1 cellular context compared by ENCODE assay signal in genomic region chr5:180126716-180127681, GRCh38.
TF ChIP-seq lines count a peak whose summit lies in the region.

No MANE protein-coding gene starts in this region.

TF ChIP-seq in HEK293, 187 proteins besides CTCF, POLR2A, EP300 and RAD21 (continued from another document and continues in another):
- TF ChIP-seq PRDM1 (tag by site-specific recombination; IDR thresholded peaks at IDR 0.05), result no peak
- TF ChIP-seq, protein P1, sequence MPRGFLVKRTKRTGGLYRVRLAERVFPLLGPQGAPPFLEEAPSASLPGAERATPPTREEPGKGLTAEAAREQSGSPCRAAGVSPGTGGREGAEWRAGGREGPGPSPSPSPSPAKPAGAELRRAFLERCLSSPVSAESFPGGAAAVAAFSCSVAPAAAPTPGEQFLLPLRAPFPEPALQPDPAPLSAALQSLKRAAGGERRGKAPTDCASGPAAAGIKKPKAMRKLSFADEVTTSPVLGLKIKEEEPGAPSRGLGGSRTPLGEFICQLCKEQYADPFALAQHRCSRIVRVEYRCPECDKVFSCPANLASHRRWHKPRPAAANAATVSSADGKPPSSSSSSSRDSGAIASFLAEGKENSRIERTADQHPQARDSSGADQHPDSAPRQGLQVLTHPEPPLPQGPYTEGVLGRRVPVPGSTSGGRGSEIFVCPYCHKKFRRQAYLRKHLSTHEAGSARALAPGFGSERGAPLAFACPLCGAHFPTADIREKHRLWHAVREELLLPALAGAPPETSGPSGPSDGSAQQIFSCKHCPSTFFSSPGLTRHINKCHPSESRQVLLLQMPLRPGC (tag by site-specific recombination; IDR thresholded peaks at IDR 0.05), result no peak
- TF ChIP-seq, protein P2, sequence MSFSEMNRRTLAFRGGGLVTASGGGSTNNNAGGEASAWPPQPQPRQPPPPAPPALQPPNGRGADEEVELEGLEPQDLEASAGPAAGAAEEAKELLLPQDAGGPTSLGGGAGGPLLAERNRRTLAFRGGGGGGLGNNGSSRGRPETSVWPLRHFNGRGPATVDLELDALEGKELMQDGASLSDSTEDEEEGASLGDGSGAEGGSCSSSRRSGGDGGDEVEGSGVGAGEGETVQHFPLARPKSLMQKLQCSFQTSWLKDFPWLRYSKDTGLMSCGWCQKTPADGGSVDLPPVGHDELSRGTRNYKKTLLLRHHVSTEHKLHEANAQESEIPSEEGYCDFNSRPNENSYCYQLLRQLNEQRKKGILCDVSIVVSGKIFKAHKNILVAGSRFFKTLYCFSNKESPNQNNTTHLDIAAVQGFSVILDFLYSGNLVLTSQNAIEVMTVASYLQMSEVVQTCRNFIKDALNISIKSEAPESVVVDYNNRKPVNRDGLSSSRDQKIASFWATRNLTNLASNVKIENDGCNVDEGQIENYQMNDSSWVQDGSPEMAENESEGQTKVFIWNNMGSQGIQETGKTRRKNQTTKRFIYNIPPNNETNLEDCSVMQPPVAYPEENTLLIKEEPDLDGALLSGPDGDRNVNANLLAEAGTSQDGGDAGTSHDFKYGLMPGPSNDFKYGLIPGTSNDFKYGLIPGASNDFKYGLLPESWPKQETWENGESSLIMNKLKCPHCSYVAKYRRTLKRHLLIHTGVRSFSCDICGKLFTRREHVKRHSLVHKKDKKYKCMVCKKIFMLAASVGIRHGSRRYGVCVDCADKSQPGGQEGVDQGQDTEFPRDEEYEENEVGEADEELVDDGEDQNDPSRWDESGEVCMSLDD (tag by site-specific recombination; IDR thresholded peaks at IDR 0.05), result 0 out of 2 replicates have a peak, but pooled peaks have one; percentile 23
- TF ChIP-seq ZNF664 (tag by site-specific recombination; IDR thresholded peaks at IDR 0.05), result no peak
- no peak for TF ChIP-seq ZNF549 (tag by site-specific recombination; IDR thresholded peaks at IDR 0.05)
- TF ChIP-seq ZXDB (tag by site-specific recombination; IDR thresholded peaks at IDR 0.05), result no peak
- TF ChIP-seq, protein P3, sequence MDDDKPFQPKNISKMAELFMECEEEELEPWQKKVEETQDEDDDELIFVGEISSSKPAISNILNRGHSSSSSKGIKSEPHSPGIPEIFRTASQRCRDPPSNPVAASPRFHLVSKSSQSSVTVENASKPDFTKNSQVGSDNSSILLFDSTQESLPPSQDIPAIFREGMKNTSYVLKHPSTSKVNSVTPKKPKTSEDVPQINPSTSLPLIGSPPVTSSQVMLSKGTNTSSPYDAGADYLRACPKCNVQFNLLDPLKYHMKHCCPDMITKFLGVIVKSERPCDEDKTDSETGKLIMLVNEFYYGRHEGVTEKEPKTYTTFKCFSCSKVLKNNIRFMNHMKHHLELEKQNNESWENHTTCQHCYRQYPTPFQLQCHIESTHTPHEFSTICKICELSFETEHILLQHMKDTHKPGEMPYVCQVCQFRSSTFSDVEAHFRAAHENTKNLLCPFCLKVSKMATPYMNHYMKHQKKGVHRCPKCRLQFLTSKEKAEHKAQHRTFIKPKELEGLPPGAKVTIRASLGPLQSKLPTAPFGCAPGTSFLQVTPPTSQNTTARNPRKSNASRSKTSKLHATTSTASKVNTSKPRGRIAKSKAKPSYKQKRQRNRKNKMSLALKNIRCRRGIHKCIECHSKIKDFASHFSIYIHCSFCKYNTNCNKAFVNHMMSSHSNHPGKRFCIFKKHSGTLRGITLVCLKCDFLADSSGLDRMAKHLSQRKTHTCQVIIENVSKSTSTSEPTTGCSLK (tag by site-specific recombination; IDR thresholded peaks at IDR 0.05), result no peak
- TF ChIP-seq ZNF548 (tag by site-specific recombination; IDR thresholded peaks at IDR 0.05), result no peak
- TF ChIP-seq, protein P4, sequence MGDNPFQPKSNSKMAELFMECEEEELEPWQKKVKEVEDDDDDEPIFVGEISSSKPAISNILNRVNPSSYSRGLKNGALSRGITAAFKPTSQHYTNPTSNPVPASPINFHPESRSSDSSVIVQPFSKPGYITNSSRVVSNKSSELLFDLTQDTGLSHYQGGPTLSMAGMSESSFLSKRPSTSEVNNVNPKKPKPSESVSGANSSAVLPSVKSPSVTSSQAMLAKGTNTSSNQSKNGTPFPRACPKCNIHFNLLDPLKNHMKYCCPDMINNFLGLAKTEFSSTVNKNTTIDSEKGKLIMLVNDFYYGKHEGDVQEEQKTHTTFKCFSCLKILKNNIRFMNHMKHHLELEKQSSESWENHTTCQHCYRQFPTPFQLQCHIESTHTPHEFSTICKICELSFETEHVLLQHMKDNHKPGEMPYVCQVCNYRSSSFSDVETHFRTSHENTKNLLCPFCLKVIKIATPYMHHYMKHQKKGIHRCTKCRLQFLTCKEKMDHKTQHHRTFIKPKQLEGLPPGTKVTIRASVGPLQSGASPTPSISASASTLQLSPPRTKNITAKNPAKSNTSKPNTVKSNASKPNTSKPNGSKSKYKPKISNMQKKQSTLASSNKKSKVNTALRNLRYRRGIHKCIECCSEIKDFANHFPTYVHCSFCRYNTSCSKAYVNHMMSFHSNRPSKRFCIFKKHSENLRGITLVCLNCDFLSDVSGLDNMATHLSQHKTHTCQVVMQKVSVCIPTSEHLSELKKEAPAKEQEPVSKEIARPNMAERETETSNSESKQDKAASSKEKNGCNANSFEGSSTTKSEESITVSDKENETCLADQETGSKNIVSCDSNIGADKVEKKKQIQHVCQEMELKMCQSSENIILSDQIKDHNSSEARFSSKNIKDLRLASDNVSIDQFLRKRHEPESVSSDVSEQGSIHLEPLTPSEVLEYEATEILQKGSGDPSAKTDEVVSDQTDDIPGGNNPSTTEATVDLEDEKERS (tag by site-specific recombination; IDR thresholded peaks at IDR 0.05), result no peak
- no peak for TF ChIP-seq ZBTB21 (tag by site-specific recombination; IDR thresholded peaks at IDR 0.05)
- peak; percentile 95 for TF ChIP-seq GLIS2 (tag by site-specific recombination; IDR thresholded peaks at IDR 0.05)
- no peak for TF ChIP-seq ZNF530 (tag by site-specific recombination; IDR thresholded peaks at IDR 0.05; ENCODE audit: low read depth)
- no peak for TF ChIP-seq ZSCAN30 (tag by site-specific recombination; IDR thresholded peaks at IDR 0.05)
- no peak for TF ChIP-seq ZNF670 (tag by site-specific recombination; IDR thresholded peaks at IDR 0.05; ENCODE audit: low read depth)
- TF ChIP-seq, protein P5, sequence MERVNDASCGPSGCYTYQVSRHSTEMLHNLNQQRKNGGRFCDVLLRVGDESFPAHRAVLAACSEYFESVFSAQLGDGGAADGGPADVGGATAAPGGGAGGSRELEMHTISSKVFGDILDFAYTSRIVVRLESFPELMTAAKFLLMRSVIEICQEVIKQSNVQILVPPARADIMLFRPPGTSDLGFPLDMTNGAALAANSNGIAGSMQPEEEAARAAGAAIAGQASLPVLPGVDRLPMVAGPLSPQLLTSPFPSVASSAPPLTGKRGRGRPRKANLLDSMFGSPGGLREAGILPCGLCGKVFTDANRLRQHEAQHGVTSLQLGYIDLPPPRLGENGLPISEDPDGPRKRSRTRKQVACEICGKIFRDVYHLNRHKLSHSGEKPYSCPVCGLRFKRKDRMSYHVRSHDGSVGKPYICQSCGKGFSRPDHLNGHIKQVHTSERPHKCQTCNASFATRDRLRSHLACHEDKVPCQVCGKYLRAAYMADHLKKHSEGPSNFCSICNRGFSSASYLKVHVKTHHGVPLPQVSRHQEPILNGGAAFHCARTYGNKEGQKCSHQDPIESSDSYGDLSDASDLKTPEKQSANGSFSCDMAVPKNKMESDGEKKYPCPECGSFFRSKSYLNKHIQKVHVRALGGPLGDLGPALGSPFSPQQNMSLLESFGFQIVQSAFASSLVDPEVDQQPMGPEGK (tag by site-specific recombination; IDR thresholded peaks at IDR 0.05), result peak; percentile 69; the same call in 1 of the 2 replicates
- no peak for TF ChIP-seq ZNF837 (tag by site-specific recombination; IDR thresholded peaks at IDR 0.05)
- TF ChIP-seq ZNF677 (tag by site-specific recombination; IDR thresholded peaks at IDR 0.05), result no peak
- peak; percentile 70 for TF ChIP-seq ZFHX2 (tag by site-specific recombination; conservative IDR thresholded peaks at IDR 0.05)
- TF ChIP-seq ZNF146 (tag by site-specific recombination; IDR thresholded peaks at IDR 0.05), result no peak
- no peak for TF ChIP-seq ZNF16 (tag by site-specific recombination; IDR thresholded peaks at IDR 0.05; ENCODE audit: low read depth)
- no peak for TF ChIP-seq ZSCAN16 (tag by site-specific recombination; IDR thresholded peaks at IDR 0.05)
- TF ChIP-seq, protein P6, sequence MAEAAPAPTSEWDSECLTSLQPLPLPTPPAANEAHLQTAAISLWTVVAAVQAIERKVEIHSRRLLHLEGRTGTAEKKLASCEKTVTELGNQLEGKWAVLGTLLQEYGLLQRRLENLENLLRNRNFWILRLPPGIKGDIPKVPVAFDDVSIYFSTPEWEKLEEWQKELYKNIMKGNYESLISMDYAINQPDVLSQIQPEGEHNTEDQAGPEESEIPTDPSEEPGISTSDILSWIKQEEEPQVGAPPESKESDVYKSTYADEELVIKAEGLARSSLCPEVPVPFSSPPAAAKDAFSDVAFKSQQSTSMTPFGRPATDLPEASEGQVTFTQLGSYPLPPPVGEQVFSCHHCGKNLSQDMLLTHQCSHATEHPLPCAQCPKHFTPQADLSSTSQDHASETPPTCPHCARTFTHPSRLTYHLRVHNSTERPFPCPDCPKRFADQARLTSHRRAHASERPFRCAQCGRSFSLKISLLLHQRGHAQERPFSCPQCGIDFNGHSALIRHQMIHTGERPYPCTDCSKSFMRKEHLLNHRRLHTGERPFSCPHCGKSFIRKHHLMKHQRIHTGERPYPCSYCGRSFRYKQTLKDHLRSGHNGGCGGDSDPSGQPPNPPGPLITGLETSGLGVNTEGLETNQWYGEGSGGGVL (tag by site-specific recombination; IDR thresholded peaks at IDR 0.05), result no peak
- TF ChIP-seq ZNF514 (tag by site-specific recombination; IDR thresholded peaks at IDR 0.05), result no peak
- TF ChIP-seq ZFP3 (tag by site-specific recombination; IDR thresholded peaks at IDR 0.05; ENCODE audit: low read depth), result no peak
- peak; percentile 34; the same call in 1 of the 2 replicates for TF ChIP-seq ZIC2 (tag by site-specific recombination; IDR thresholded peaks at IDR 0.05)
- TF ChIP-seq ZNF433 (tag by site-specific recombination; IDR thresholded peaks at IDR 0.05; ENCODE audit: low read depth), result no peak
- no peak for TF ChIP-seq BCL11A (tag by site-specific recombination; IDR thresholded peaks at IDR 0.05; ENCODE audit: low read depth)
- TF ChIP-seq, protein P7, sequence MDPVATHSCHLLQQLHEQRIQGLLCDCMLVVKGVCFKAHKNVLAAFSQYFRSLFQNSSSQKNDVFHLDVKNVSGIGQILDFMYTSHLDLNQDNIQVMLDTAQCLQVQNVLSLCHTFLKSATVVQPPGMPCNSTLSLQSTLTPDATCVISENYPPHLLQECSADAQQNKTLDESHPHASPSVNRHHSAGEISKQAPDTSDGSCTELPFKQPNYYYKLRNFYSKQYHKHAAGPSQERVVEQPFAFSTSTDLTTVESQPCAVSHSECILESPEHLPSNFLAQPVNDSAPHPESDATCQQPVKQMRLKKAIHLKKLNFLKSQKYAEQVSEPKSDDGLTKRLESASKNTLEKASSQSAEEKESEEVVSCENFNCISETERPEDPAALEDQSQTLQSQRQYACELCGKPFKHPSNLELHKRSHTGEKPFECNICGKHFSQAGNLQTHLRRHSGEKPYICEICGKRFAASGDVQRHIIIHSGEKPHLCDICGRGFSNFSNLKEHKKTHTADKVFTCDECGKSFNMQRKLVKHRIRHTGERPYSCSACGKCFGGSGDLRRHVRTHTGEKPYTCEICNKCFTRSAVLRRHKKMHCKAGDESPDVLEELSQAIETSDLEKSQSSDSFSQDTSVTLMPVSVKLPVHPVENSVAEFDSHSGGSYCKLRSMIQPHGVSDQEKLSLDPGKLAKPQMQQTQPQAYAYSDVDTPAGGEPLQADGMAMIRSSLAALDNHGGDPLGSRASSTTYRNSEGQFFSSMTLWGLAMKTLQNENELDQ (tag by site-specific recombination; IDR thresholded peaks at IDR 0.05; ENCODE audit: low read depth), result no peak
- no peak for TF ChIP-seq OSR2 (tag by site-specific recombination; IDR thresholded peaks at IDR 0.05)
- TF ChIP-seq KLF1 (tag by site-specific recombination; IDR thresholded peaks at IDR 0.05), result no peak
- no peak for TF ChIP-seq SALL2 (tag by site-specific recombination; IDR thresholded peaks at IDR 0.05; ENCODE audit: borderline replicate concordance)
- TF ChIP-seq, protein P8, sequence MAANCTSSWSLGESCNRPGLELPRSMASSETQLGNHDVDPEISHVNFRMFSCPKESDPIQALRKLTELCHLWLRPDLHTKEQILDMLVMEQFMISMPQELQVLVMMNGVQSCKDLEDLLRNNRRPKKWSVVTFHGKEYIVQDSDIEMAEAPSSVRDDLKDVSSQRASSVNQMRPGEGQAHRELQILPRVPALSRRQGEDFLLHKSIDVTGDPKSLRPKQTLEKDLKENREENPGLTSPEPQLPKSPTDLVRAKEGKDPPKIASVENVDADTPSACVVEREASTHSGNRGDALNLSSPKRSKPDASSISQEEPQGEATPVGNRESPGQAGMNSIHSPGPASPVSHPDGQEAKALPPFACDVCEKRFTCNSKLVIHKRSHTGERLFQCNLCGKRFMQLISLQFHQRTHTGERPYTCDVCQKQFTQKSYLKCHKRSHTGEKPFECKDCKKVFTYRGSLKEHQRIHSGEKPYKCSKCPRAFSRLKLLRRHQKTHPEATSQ (tag by site-specific recombination; IDR thresholded peaks at IDR 0.05), result no peak
- peak; percentile 61 for TF ChIP-seq ZBTB8A (tag by site-specific recombination; IDR thresholded peaks at IDR 0.05)
- no peak for TF ChIP-seq TCF7L2 (IDR thresholded peaks at IDR 0.05; ENCODE audit: borderline replicate concordance, low read depth, low read length)
- no peak for TF ChIP-seq ZNF585B (tag by site-specific recombination; IDR thresholded peaks at IDR 0.05)
- no peak for TF ChIP-seq SETDB1 (IDR thresholded peaks at IDR 0.05; ENCODE audit: insufficient read length, low read length)
- TF ChIP-seq ZNF391 (tag by site-specific recombination; IDR thresholded peaks at IDR 0.05; ENCODE audit: borderline replicate concordance, low read depth), result no peak
- TF ChIP-seq ZNF423 (tag by site-specific recombination; IDR thresholded peaks at IDR 0.05), result peak; percentile 75
- TF ChIP-seq ZBTB1 (tag by site-specific recombination; IDR thresholded peaks at IDR 0.05), result no peak
- no peak for TF ChIP-seq ZNF580 (tag by site-specific recombination; IDR thresholded peaks at IDR 0.05)
- TF ChIP-seq SP7 (tag by site-specific recombination; IDR thresholded peaks at IDR 0.05), result no peak
- TF ChIP-seq ZNF175 (tag by site-specific recombination; IDR thresholded peaks at IDR 0.05), result no peak
- TF ChIP-seq, protein P9, sequence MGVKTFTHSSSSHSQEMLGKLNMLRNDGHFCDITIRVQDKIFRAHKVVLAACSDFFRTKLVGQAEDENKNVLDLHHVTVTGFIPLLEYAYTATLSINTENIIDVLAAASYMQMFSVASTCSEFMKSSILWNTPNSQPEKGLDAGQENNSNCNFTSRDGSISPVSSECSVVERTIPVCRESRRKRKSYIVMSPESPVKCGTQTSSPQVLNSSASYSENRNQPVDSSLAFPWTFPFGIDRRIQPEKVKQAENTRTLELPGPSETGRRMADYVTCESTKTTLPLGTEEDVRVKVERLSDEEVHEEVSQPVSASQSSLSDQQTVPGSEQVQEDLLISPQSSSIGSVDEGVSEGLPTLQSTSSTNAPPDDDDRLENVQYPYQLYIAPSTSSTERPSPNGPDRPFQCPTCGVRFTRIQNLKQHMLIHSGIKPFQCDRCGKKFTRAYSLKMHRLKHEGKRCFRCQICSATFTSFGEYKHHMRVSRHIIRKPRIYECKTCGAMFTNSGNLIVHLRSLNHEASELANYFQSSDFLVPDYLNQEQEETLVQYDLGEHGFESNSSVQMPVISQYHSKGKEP (tag by site-specific recombination; IDR thresholded peaks at IDR 0.05), result no peak
- TF ChIP-seq GFI1B (tag by site-specific recombination; IDR thresholded peaks at IDR 0.05), result no peak
